ENCODE assay signal across 1 cellular context in the genomic region with DNA sequence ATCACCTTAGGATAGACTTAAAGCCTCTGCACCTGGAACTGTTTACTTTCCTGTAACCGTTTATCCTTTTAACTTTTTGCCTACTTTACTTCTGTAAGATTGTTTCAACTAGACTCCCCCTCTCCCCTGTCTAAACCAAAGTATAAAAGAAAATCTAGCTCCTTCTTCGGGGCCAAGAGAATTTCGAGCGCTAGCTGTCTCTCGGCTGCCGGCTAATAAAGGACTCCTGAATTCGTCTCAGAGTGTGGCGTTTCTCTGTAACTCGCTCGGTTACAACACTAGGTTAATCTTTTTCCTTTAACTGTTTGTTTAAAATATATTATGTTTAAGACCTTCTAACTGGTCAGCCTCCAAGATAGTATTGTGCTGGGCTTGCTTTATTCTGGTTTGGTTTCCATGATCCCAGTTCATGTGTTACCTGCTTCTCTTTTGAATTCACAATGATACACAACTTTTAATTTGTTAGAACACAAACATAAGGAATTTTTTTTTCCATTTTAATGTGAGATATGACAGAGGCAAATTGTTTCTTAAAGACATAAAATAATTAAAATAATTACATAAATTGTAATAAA.
TF ChIP-seq lines count a peak whose summit lies in the region.

No MANE protein-coding gene starts in this region.

TF ChIP-seq in K562, 482 proteins besides CTCF, POLR2A, EP300 and RAD21 (continued from another document and continues in another):
- TF ChIP-seq, protein P1, sequence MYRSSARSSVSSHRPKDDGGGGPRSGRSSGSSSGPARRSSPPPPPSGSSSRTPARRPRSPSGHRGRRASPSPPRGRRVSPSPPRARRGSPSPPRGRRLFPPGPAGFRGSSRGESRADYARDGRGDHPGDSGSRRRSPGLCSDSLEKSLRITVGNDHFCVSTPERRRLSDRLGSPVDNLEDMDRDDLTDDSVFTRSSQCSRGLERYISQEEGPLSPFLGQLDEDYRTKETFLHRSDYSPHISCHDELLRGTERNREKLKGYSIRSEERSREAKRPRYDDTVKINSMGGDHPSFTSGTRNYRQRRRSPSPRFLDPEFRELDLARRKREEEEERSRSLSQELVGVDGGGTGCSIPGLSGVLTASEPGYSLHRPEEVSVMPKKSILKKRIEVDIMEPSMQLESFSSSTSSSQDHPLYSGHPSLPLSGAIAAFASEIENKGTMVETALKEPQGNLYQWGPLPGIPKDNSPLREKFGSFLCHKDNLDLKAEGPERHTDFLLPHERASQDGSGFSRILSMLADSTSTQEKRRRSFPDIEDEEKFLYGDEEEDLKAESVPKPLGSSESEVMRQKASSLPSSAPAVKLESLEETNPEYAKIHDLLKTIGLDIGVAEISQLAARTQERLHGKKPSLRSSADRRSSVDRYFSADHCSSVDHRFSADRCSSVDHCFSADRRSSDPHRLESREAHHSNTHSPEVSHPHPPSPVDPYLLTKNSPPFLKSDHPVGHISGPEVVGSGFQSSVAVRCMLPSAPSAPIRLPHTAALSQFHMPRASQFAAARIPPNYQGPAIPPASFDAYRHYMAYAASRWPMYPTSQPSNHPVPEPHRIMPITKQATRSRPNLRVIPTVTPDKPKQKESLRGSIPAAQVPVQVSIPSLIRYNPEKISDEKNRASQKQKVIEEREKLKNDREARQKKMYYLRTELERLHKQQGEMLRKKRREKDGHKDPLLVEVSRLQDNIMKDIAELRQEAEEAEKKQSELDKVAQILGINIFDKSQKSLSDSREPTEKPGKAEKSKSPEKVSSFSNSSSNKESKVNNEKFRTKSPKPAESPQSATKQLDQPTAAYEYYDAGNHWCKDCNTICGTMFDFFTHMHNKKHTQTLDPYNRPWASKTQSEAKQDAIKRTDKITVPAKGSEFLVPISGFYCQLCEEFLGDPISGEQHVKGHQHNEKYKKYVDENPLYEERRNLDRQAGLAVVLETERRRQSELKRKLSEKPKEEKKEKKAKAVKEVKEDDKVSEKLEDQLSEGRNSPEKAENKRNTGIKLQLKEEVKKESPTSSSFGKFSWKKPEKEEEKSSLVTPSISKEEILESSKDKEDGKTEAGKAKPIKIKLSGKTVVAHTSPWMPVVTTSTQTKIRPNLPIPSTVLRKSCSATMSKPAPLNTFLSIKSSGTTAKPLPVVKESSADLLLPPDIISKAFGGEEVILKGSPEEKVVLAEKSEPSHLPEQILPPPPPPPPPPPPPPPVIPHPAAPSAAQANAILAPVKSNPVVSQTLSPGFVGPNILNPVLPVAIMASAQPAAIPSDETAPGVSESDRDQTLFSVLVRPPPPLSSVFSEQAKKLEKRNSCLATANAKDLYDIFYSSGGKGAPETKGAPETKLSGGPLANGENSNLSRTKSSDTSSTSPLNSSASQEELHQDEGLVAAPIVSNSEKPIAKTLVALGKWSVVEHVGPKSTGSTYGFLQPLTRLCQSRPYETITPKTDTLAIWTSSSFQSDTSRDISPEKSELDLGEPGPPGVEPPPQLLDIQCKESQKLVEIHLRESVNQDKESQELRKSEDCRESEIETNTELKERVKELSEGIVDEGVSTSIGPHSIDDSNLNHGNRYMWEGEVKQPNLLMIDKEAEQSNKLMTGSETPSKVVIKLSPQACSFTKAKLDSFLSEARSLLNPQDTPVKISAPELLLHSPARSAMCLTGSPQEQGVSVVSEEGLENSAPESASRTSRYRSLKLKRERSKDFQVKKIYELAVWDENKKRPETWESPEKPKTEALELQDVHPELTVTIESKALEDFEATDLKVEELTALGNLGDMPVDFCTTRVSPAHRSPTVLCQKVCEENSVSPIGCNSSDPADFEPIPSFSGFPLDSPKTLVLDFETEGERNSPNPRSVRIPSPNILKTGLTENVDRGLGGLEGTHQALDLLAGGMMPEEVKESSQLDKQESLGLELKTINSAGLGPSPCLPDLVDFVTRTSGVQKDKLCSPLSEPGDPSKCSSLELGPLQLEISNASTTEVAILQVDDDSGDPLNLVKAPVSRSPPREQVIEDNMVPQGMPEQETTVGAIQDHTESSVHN (IDR thresholded peaks at IDR 0.05; ENCODE audit: borderline replicate concordance in 1 of 2, low read depth in 1 of 2), result no peak
- TF ChIP-seq, protein P2, sequence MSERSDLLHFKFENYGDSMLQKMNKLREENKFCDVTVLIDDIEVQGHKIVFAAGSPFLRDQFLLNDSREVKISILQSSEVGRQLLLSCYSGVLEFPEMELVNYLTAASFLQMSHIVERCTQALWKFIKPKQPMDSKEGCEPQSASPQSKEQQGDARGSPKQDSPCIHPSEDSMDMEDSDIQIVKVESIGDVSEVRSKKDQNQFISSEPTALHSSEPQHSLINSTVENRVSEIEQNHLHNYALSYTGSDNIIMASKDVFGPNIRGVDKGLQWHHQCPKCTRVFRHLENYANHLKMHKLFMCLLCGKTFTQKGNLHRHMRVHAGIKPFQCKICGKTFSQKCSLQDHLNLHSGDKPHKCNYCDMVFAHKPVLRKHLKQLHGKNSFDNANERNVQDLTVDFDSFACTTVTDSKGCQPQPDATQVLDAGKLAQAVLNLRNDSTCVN (CRISPR knock-in tag; IDR thresholded peaks at IDR 0.05), result no peak
- TF ChIP-seq NCOR1 (IDR thresholded peaks at IDR 0.05) (no peak), ZNF707 (CRISPR knock-in tag; conservative IDR thresholded peaks at IDR 0.05) (no peak), SMARCA4 (IDR thresholded peaks at IDR 0.05) (0 out of 2 replicates have a peak, but pooled peaks have one; percentile 14), ZBTB7A (IDR thresholded peaks at IDR 0.05; ENCODE audit: borderline replicate concordance, control insufficient read depth, low read depth, low read length) (no peak), SMARCB1 (IDR thresholded peaks at IDR 0.05; ENCODE audit: insufficient read length, low read depth) (no peak), KDM2B (CRISPR knock-in tag; IDR thresholded peaks at IDR 0.05) (no peak), CTBP1 (IDR thresholded peaks at IDR 0.05; ENCODE audit: borderline replicate concordance) (0 out of 2 replicates have a peak, but pooled peaks have one; percentile 11), SAFB2 (IDR thresholded peaks at IDR 0.05; ENCODE audit: borderline replicate concordance, low read depth, low read length, severe bottlenecking) (no peak), FOXM1 (IDR thresholded peaks at IDR 0.05; ENCODE audit: low read depth) (no peak), FOXM1 (CRISPR knock-in tag; IDR thresholded peaks at IDR 0.05; ENCODE audit: low read depth) (no peak), MYC (IDR thresholded peaks at IDR 0.05; ENCODE audit: low read depth, low read length) (peak; percentile 11; the same call in 1 of the 2 replicates), MYC (CRISPR knock-in tag; IDR thresholded peaks at IDR 0.05; ENCODE audit: borderline replicate concordance, low read depth) (no peak), PRPF4 (IDR thresholded peaks at IDR 0.05; ENCODE audit: insufficient read depth, low read depth, low read length, poor library complexity, severe bottlenecking) (no peak), SUPT5H (IDR thresholded peaks at IDR 0.05) (no peak), CREM (IDR thresholded peaks at IDR 0.05; ENCODE audit: low read depth) (no peak), ARNT (IDR thresholded peaks at IDR 0.05) (0 out of 4 replicates have a peak, but pooled peaks of 1 of the 2 experiments have one; percentile 2), ZBTB1 (CRISPR knock-in tag; IDR thresholded peaks at IDR 0.05; ENCODE audit: borderline replicate concordance, low read depth) (no peak), COPS2 (conservative IDR thresholded peaks at IDR 0.05) (no peak), ZNF232 (CRISPR knock-in tag; IDR thresholded peaks at IDR 0.05) (no peak)
- TF ChIP-seq, protein P3, sequence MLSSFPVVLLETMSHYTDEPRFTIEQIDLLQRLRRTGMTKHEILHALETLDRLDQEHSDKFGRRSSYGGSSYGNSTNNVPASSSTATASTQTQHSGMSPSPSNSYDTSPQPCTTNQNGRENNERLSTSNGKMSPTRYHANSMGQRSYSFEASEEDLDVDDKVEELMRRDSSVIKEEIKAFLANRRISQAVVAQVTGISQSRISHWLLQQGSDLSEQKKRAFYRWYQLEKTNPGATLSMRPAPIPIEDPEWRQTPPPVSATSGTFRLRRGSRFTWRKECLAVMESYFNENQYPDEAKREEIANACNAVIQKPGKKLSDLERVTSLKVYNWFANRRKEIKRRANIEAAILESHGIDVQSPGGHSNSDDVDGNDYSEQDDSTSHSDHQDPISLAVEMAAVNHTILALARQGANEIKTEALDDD (IDR thresholded peaks at IDR 0.05), result peak; percentile 97
- TF ChIP-seq, protein P4, sequence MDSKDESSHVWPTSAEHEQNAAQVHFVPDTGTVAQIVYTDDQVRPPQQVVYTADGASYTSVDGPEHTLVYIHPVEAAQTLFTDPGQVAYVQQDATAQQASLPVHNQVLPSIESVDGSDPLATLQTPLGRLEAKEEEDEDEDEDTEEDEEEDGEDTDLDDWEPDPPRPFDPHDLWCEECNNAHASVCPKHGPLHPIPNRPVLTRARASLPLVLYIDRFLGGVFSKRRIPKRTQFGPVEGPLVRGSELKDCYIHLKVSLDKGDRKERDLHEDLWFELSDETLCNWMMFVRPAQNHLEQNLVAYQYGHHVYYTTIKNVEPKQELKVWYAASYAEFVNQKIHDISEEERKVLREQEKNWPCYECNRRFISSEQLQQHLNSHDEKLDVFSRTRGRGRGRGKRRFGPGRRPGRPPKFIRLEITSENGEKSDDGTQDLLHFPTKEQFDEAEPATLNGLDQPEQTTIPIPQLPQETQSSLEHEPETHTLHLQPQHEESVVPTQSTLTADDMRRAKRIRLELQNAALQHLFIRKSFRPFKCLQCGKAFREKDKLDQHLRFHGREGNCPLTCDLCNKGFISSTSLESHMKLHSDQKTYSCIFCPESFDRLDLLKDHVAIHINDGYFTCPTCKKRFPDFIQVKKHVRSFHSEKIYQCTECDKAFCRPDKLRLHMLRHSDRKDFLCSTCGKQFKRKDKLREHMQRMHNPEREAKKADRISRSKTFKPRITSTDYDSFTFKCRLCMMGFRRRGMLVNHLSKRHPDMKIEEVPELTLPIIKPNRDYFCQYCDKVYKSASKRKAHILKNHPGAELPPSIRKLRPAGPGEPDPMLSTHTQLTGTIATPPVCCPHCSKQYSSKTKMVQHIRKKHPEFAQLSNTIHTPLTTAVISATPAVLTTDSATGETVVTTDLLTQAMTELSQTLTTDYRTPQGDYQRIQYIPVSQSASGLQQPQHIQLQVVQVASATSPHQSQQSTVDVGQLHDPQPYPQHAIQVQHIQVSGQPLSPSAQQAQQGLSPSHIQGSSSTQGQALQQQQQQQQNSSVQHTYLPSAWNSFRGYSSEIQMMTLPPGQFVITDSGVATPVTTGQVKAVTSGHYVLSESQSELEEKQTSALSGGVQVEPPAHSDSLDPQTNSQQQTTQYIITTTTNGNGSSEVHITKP (IDR thresholded peaks at IDR 0.05; ENCODE audit: partially characterized antibody), result no peak
- TF ChIP-seq, protein P5, sequence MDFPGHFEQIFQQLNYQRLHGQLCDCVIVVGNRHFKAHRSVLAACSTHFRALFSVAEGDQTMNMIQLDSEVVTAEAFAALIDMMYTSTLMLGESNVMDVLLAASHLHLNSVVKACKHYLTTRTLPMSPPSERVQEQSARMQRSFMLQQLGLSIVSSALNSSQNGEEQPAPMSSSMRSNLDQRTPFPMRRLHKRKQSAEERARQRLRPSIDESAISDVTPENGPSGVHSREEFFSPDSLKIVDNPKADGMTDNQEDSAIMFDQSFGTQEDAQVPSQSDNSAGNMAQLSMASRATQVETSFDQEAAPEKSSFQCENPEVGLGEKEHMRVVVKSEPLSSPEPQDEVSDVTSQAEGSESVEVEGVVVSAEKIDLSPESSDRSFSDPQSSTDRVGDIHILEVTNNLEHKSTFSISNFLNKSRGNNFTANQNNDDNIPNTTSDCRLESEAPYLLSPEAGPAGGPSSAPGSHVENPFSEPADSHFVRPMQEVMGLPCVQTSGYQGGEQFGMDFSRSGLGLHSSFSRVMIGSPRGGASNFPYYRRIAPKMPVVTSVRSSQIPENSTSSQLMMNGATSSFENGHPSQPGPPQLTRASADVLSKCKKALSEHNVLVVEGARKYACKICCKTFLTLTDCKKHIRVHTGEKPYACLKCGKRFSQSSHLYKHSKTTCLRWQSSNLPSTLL (IDR thresholded peaks at IDR 0.05), result no peak
- TF ChIP-seq, protein P6, sequence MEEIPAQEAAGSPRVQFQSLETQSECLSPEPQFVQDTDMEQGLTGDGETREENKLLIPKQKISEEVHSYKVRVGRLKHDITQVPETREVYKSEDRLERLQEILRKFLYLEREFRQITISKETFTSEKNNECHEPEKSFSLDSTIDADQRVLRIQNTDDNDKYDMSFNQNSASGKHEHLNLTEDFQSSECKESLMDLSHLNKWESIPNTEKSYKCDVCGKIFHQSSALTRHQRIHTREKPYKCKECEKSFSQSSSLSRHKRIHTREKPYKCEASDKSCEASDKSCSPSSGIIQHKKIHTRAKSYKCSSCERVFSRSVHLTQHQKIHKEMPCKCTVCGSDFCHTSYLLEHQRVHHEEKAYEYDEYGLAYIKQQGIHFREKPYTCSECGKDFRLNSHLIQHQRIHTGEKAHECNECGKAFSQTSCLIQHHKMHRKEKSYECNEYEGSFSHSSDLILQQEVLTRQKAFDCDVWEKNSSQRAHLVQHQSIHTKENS (CRISPR knock-in tag; IDR thresholded peaks at IDR 0.05), result no peak
- TF ChIP-seq, protein P7, sequence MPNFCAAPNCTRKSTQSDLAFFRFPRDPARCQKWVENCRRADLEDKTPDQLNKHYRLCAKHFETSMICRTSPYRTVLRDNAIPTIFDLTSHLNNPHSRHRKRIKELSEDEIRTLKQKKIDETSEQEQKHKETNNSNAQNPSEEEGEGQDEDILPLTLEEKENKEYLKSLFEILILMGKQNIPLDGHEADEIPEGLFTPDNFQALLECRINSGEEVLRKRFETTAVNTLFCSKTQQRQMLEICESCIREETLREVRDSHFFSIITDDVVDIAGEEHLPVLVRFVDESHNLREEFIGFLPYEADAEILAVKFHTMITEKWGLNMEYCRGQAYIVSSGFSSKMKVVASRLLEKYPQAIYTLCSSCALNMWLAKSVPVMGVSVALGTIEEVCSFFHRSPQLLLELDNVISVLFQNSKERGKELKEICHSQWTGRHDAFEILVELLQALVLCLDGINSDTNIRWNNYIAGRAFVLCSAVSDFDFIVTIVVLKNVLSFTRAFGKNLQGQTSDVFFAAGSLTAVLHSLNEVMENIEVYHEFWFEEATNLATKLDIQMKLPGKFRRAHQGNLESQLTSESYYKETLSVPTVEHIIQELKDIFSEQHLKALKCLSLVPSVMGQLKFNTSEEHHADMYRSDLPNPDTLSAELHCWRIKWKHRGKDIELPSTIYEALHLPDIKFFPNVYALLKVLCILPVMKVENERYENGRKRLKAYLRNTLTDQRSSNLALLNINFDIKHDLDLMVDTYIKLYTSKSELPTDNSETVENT (CRISPR knock-in tag; IDR thresholded peaks at IDR 0.05), result no peak
- TF ChIP-seq, protein P8, sequence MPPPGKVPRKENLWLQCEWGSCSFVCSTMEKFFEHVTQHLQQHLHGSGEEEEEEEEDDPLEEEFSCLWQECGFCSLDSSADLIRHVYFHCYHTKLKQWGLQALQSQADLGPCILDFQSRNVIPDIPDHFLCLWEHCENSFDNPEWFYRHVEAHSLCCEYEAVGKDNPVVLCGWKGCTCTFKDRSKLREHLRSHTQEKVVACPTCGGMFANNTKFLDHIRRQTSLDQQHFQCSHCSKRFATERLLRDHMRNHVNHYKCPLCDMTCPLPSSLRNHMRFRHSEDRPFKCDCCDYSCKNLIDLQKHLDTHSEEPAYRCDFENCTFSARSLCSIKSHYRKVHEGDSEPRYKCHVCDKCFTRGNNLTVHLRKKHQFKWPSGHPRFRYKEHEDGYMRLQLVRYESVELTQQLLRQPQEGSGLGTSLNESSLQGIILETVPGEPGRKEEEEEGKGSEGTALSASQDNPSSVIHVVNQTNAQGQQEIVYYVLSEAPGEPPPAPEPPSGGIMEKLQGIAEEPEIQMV (tag; conservative IDR thresholded peaks at IDR 0.05; ENCODE audit: low read depth), result no peak
- TF ChIP-seq, protein P9, sequence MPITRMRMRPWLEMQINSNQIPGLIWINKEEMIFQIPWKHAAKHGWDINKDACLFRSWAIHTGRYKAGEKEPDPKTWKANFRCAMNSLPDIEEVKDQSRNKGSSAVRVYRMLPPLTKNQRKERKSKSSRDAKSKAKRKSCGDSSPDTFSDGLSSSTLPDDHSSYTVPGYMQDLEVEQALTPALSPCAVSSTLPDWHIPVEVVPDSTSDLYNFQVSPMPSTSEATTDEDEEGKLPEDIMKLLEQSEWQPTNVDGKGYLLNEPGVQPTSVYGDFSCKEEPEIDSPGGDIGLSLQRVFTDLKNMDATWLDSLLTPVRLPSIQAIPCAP (CRISPR knock-in tag; IDR thresholded peaks at IDR 0.05; ENCODE audit: borderline replicate concordance), result no peak
